ENCODE assay signal across 6 cellular contexts in the genomic region with DNA sequence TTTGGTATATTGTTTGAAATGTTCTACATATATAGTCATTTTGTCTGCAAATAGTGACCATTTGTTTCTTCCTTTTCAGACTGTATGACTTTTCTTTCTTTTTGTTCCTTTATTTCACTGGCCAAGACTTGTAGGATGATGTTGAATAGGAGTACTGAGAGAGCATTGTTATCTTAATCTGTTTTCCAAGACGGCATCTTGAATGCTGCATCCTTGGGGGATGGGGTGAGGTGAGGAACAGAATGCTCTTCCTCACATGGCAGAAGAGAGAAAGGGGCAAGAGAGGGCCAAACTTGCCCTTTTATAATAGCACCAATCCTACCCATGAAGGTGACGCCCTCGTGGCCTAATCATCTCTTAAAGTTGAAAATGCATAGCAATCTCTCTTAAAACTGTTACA.
"Had no signal": no experiment of that assay in that cellular context is flagged by ENCODE, and none has a peak within 500 bp of the region (broad histone marks: within the 10 kb centered on the region; RNA-seq: fewer than 3 reads in every experiment).

No MANE protein-coding gene starts in this region.

- H3K4me3 Mint-ChIP-seq: H9 had no signal

- H3K4me3 ChIP-seq: K562 had no signal

- DNase-seq: GOT3, H9, HCEC 1CT, IMR-90 had no signal

- ATAC-seq: K562 had no signal

- FAIRE-seq: HTR-8/SVneo, K562 had no signal
